Comparison of ENCODE assay signal across 13 cellular contexts in the genomic region with DNA sequence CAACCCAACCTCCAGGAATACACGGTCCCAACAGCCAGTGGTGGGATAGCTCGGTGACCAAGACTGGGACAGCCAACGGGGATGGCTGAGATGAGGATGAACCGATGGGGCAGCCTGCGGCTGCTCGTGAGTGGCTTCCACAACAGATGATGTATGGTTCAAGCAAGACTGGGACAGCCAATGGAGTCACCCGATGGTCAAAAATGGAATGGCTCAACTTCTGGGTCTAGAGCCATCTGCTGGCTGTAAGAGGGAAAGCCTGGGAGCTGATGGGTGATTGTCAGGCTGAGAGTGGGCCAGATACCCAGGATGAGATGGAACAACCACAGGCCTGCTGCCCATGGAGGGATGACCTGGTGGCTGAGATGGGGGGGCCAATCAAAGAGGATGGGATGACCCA. TPM values are rescaled to one million over a fixed set of nuclear protein-coding genes. Genes with fewer than 3 reads are reported as not detected.
DNase-seq lines count a peak whose midpoint lies in the region; ATAC-seq and TF ChIP-seq lines count a peak whose summit lies in the region.
"Had no signal": no experiment of that assay in that cellular context is flagged by ENCODE, and none has a peak within 500 bp of the region (broad histone marks: within the 10 kb centered on the region; RNA-seq: fewer than 3 reads in every experiment).

No MANE protein-coding gene starts in this region.

- H3K4me3 Mint-ChIP-seq in osteocyte (ENCODE audit: unreplicated experiment) = no peak overlapping the region
- H3K4me3 Mint-ChIP-seq: dendritic cell treated with granulocyte-macrophage colony-stimulating factor and Interleukin-4, amounts not matched to agents 40 ng/mL and 50 ng/mL, for 4 days had no signal

- no peaks in the 10 kb centered on the region for H3K36me3 Mint-ChIP-seq in osteocyte (ENCODE audit: unreplicated experiment)

- H3K9me3 Mint-ChIP-seq in osteocyte (ENCODE audit: unreplicated experiment) = no peaks in the 10 kb centered on the region
- H3K9me3 Mint-ChIP-seq: dendritic cell treated with granulocyte-macrophage colony-stimulating factor and Interleukin-4, amounts not matched to agents 40 ng/mL and 50 ng/mL, for 4 days had no signal

- DNase-seq in DMS 273 (lab: John Stamatoyannopoulos, UW; ENCODE audit: unreplicated experiment) (peak; percentile 42), DMS 273 treated with DMSO at 0.1 percent for 48 hours (lab: John Stamatoyannopoulos, UW) (no peak), dermis blood vessel endothelial cell (peak; percentile 37), osteocyte (ENCODE audit: extremely low spot score, unreplicated experiment) (no peak), DMS153 treated with DMSO at 0.1 percent for 48 hours (lab: John Stamatoyannopoulos, UW; ENCODE audit: unreplicated experiment) (no peak), AG20443 (ENCODE audit: low spot score) (no peak)
- DNase-seq: left ventricle myocardium superior; MV-4-11; stimulated activated CD4-positive, alpha-beta T cell treated with anti-CD3 and anti-CD28 coated beads, Interleukin-12 subunit alpha, Interleukin-12 subunit beta, amount 100 ng/mL, for 4 hours had no signal

- ATAC-seq in GM21576 (IDR thresholded peaks at IDR 0.05; ENCODE audit: unreplicated experiment) = no peak
- ATAC-seq: left ventricle myocardium superior had no signal

- no peak overlapping the region for H3K27ac Mint-ChIP-seq in osteocyte (ENCODE audit: unreplicated experiment)
- H3K27ac Mint-ChIP-seq: dendritic cell treated with granulocyte-macrophage colony-stimulating factor and Interleukin-4, amounts not matched to agents 40 ng/mL and 50 ng/mL, for 4 days had no signal

- TF ChIP-seq CTCF in LNCAP (IDR thresholded peaks at IDR 0.05) (peak; percentile 56; the same call in 1 of the 2 replicates), osteocyte (IDR thresholded peaks at IDR 0.05) (peak; percentile 38)

- H3K4me1 Mint-ChIP-seq in osteocyte (ENCODE audit: unreplicated experiment) = peaks cover 6% of the 10 kb centered on the region

- H3K27me3 Mint-ChIP-seq in osteocyte (ENCODE audit: unreplicated experiment) = peaks cover 19% of the 10 kb centered on the region

RNA-seq across cellular contexts. Expression of a gene that starts 35.5 kb away (rescaled TPM):
- total RNA-seq in dermis blood vessel endothelial cell (0.51 and 3.0 TPM in 2 replicates), osteocyte (0.10 and 0.11 TPM in 2 replicates)

RNA-seq across cellular contexts. Expression of a gene that starts 36.8 kb away (rescaled TPM):
- total RNA-seq in dermis blood vessel endothelial cell (not detected in 2 replicates), osteocyte (not detected in 2 replicates)
- total RNA-seq: A172 had no signal

Comparison
In these comparisons a context has a peak if more than half of its experiments do, and no peak if none do; other contexts are left out.
1. DNase-seq: peak in DMS 273 (single experiment) and dermis blood vessel endothelial cell (single experiment); none in DMS 273 treated with DMSO at 0.1 percent for 48 hours (single experiment), osteocyte (single experiment), DMS153 treated with DMSO at 0.1 percent for 48 hours (single experiment) and AG20443 (single experiment).